In the genomic region with DNA sequence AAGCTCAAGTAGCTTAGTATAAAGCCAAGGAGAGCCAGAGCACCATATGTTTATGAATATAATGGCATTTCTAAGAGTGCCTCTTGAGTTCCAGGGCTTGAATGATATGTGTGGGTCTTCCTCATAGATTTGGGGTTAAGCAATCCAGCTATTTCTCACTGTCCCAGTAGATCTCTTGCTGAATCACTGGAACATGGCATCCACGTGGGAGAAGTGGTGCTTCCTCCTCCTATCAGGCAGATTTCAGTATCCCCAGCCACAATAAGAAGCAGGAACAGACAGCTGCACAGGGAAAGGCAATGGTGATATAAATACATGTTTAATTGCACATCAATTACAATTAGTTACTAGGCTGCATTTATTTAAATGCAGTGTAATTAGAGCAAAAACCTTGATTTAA, we compare ENCODE assay signal across 20 cellular contexts.
"Had no signal": no experiment of that assay in that cellular context is flagged by ENCODE, and none has a peak within 500 bp of the region (broad histone marks: within the 10 kb centered on the region; RNA-seq: fewer than 3 reads in every experiment).

No MANE protein-coding gene starts in this region.

- H3K36me3 ChIP-seq: adrenal gland, esophagus squamous epithelium, lower lobe of right lung, suprapubic skin, transverse colon, vagina had no signal

- H3K4me1 Mint-ChIP-seq: activated CD4-positive, alpha-beta T cell treated with anti-CD3 and anti-CD28 coated beads for 36 hours; nephron progenitor cell; WTC11 had no signal

- DNase-seq: activated CD4-positive, alpha-beta T cell treated with anti-CD3 and anti-CD28 coated beads for 36 hours; activated CD4-positive, alpha-beta T cell treated with anti-CD3 and anti-CD28 coated beads, Interleukin-2, amount 50 U/mL, for 48 hours; activated gamma-delta T cell; adrenal gland; dermis blood vessel endothelial cell; effector memory CD4-positive, alpha-beta T cell; esophagus squamous epithelium; hippocampal formation; left colon; lower lobe of right lung; nephron progenitor cell; nucleus accumbens; posterior cingulate gyrus; stimulated activated naive CD8-positive, alpha-beta T cell treated with anti-CD3 and anti-CD28 coated beads, Interleukin-15, Interleukin-2, amounts not matched to agents 100 U/mL and 50 U/mL, for 24 hours; transverse colon had no signal

- H3K9me3 ChIP-seq: adrenal gland, esophagus squamous epithelium, lower lobe of right lung, suprapubic skin, transverse colon, vagina had no signal

- H3K4me3 Mint-ChIP-seq: activated CD4-positive, alpha-beta T cell treated with anti-CD3 and anti-CD28 coated beads for 36 hours; mesothelial cell of epicardium; nephron progenitor cell; WTC11 had no signal

- H3K36me3 Mint-ChIP-seq: activated naive CD4-positive, alpha-beta T cell treated with anti-CD3 and anti-CD28 coated beads, Interleukin-2, amount 50 U/mL, for 72 hours; mesothelial cell of epicardium; WTC11 had no signal

- ATAC-seq: activated CD4-positive, alpha-beta T cell treated with anti-CD3 and anti-CD28 coated beads for 36 hours; activated naive CD4-positive, alpha-beta T cell treated with anti-CD3 and anti-CD28 coated beads, Interleukin-2, amount 50 U/mL, for 72 hours; left colon; lower lobe of right lung; stimulated activated naive CD8-positive, alpha-beta T cell treated with anti-CD3 and anti-CD28 coated beads, Interleukin-15, Interleukin-2, amounts not matched to agents 100 U/mL and 50 U/mL, for 24 hours; WTC11 had no signal

- H3K4me1 ChIP-seq: adrenal gland, esophagus squamous epithelium, lower lobe of right lung, suprapubic skin, transverse colon, vagina had no signal

- H3K27ac ChIP-seq: adrenal gland, esophagus squamous epithelium, lower lobe of right lung, suprapubic skin, transverse colon, vagina had no signal

- H3K4me3 ChIP-seq: adrenal gland, esophagus squamous epithelium, lower lobe of right lung, suprapubic skin, transverse colon, vagina had no signal

- H3K27me3 ChIP-seq: adrenal gland, esophagus squamous epithelium, suprapubic skin, transverse colon, vagina had no signal

- H3K9me3 Mint-ChIP-seq: mesothelial cell of epicardium, nephron progenitor cell had no signal

- H3K27ac Mint-ChIP-seq: activated CD4-positive, alpha-beta T cell treated with anti-CD3 and anti-CD28 coated beads for 36 hours; activated naive CD4-positive, alpha-beta T cell treated with anti-CD3 and anti-CD28 coated beads, Interleukin-2, amount 50 U/mL, for 72 hours; mesothelial cell of epicardium; nephron progenitor cell; WTC11 had no signal
